Comparison of ENCODE assay signal across 11 cellular contexts in genomic region chr5:35938518-35939227, GRCh38. TPM values are rescaled to one million over a fixed set of nuclear protein-coding genes. Genes with fewer than 3 reads are reported as not detected.
A peak's percentile ranks its signal among the peaks of the same experiment; 100 is the strongest.
DNase-seq lines count a peak whose midpoint lies in the region; ATAC-seq and TF ChIP-seq lines count a peak whose summit lies in the region.
"Had no signal": no experiment of that assay in that cellular context is flagged by ENCODE, and none has a peak within 500 bp of the region (broad histone marks: within the 10 kb centered on the region; RNA-seq: fewer than 3 reads in every experiment).

Gene CAPSL, minus strand, starts transcription at chr5:35938622. Its CDS starts 17,502 bp downstream, at chr5:35921120.

- no peak within 1 kb of the TSS for H3K4me3 ChIP-seq in endodermal cell (ENCODE audit: low read length)
- H3K4me3 ChIP-seq: tibial nerve had no signal

- H3K9me3 Mint-ChIP-seq in endodermal cell (no peaks in the 10 kb centered on the region), neural crest cell (no peaks in the 10 kb centered on the region)
- no peaks in the 10 kb centered on the region for H3K9me3 Mint-ChIP-seq in activated CD4-positive, alpha-beta memory T cell treated with anti-CD3 and anti-CD28 coated beads for 36 hours

- CTCF ChIA-PET in activated CD4-positive, alpha-beta memory T cell treated with anti-CD3 and anti-CD28 coated beads for 36 hours (lab: Charles Lee) = interaction anchor here (0.6 to 1.2 kb wide), 2 partner anchors 13 to 995 kb away, joined by 4 to 7 read pairs; no protein-coding TSS in a partner anchor

- ATAC-seq in GM19397 (IDR thresholded peaks at IDR 0.05; ENCODE audit: unreplicated experiment) = no peak

- H3K4me1 Mint-ChIP-seq in endodermal cell = peaks cover 4% of the 10 kb centered on the region
- H3K4me1 Mint-ChIP-seq in neural crest cell = peaks cover 6% of the 10 kb centered on the region
- no peaks in the 10 kb centered on the region for H3K4me1 Mint-ChIP-seq in activated CD4-positive, alpha-beta memory T cell treated with anti-CD3 and anti-CD28 coated beads for 36 hours (ENCODE audit: low read depth)

- H3K4me3 Mint-ChIP-seq in endodermal cell = no peak within 1 kb of the TSS
- no peak within 1 kb of the TSS for H3K4me3 Mint-ChIP-seq in neural crest cell
- H3K4me3 Mint-ChIP-seq in activated CD4-positive, alpha-beta memory T cell treated with anti-CD3 and anti-CD28 coated beads for 36 hours = no peak within 1 kb of the TSS

- no peaks in the 10 kb centered on the region for H3K36me3 Mint-ChIP-seq in endodermal cell (ENCODE audit: low read depth)
- H3K36me3 Mint-ChIP-seq in neural crest cell (ENCODE audit: low read depth) = no peaks in the 10 kb centered on the region
- H3K36me3 Mint-ChIP-seq in activated CD4-positive, alpha-beta memory T cell treated with anti-CD3 and anti-CD28 coated beads for 36 hours = no peaks in the 10 kb centered on the region

- H3K36me3 ChIP-seq in endodermal cell (ENCODE audit: control insufficient read depth, insufficient read depth, low read length) = no peaks in the 10 kb centered on the region
- H3K36me3 ChIP-seq: tibial nerve had no signal

- TF ChIP-seq CTCF in endodermal cell (conservative IDR thresholded peaks at IDR 0.05) = no peak
- no peak for TF ChIP-seq CTCF in neural crest cell (conservative IDR thresholded peaks at IDR 0.05)

- peaks cover 30% of the 10 kb centered on the region for H3K27me3 ChIP-seq in endodermal cell (ENCODE audit: control insufficient read depth, insufficient read depth, low read length, poor library complexity, severe bottlenecking)
- H3K27me3 ChIP-seq: tibial nerve had no signal

- POLR2A ChIA-PET in activated CD4-positive, alpha-beta memory T cell treated with anti-CD3 and anti-CD28 coated beads for 36 hours (lab: Charles Lee) = no interaction called here

- H3K4me1 ChIP-seq in endodermal cell (ENCODE audit: control insufficient read depth, insufficient read depth, low read length) = no peaks in the 10 kb centered on the region

- no peak within 1 kb of the TSS for H3K27ac ChIP-seq in endodermal cell (ENCODE audit: low read depth, low read length)
- H3K27ac ChIP-seq: tibial nerve, VCaP had no signal

- H3K27me3 Mint-ChIP-seq in endodermal cell (ENCODE audit: insufficient read depth) (peaks cover 12% of the 10 kb centered on the region), neural crest cell (ENCODE audit: low read depth) (peaks cover 18% of the 10 kb centered on the region)
- peaks cover 15% of the 10 kb centered on the region for H3K27me3 Mint-ChIP-seq in activated CD4-positive, alpha-beta memory T cell treated with anti-CD3 and anti-CD28 coated beads for 36 hours

- no peak within 1 kb of the TSS for H3K9ac ChIP-seq in endodermal cell (ENCODE audit: extremely low read depth, low read length, poor library complexity, severe bottlenecking)

- H3K9me3 ChIP-seq in endodermal cell (ENCODE audit: control insufficient read depth, low read length) = no peaks in the 10 kb centered on the region
- H3K9me3 ChIP-seq: tibial nerve had no signal

- intact Hi-C loops in activated CD4-positive, alpha-beta memory T cell treated with anti-CD3 and anti-CD28 coated beads for 36 hours (cut with micrococcal nuclease) = no loop called here

- peak; percentile 45 for DNase-seq in ELF-1 (ENCODE audit: low read depth, low spot score)
- peak; percentile 34 for DNase-seq in NCI-H2107 treated with DMSO at 0.1 percent for 48 hours (lab: John Stamatoyannopoulos, UW; ENCODE audit: unreplicated experiment)
- peak; percentile 95 for DNase-seq in endodermal cell
- DNase-seq in neural crest cell (ENCODE audit: low read depth, low spot score) = peak; percentile 22
- no peak for DNase-seq in DMS114 treated with DMSO at 0.1 percent for 48 hours (lab: John Stamatoyannopoulos, UW; ENCODE audit: unreplicated experiment)
- no peak for DNase-seq in activated CD4-positive, alpha-beta memory T cell treated with anti-CD3 and anti-CD28 coated beads for 36 hours
- no peak for DNase-seq in activated CD8-positive, alpha-beta memory T cell treated with anti-CD3 and anti-CD28 coated beads for 24 hours

- H3K27ac Mint-ChIP-seq in endodermal cell (no peak within 1 kb of the TSS), neural crest cell (ENCODE audit: unreplicated experiment) (no peak within 1 kb of the TSS)
- no peak within 1 kb of the TSS for H3K27ac Mint-ChIP-seq in activated CD4-positive, alpha-beta memory T cell treated with anti-CD3 and anti-CD28 coated beads for 36 hours

- 53 to 75% methylated on average over 2 of the region's 2 CpGs for WGBS in endodermal cell (ENCODE audit: insufficient coverage in 1 of 2, insufficient read length in 1 of 2), 2 experiments

RNA-seq across cellular contexts. Expression of gene CAPSL, which starts in this region (rescaled TPM):
- total RNA-seq in endodermal cell (not detected), neural crest cell (not detected in 2 replicates)
- polyA plus RNA-seq in endodermal cell (2013, experiment 1 of 2) = not detected
- polyA plus RNA-seq in endodermal cell (2013, experiment 2 of 2) = not detected
- 1 to 10 TPM in 1 of 2 experiments, under 1 TPM in 1; 0.73 to 1.0 TPM for total RNA-seq in activated CD4-positive, alpha-beta memory T cell treated with anti-CD3 and anti-CD28 coated beads for 36 hours
- total RNA-seq: mononuclear cell, tibial nerve had no signal

Comparison
In these comparisons a context has a peak if more than half of its experiments do, and no peak if none do; other contexts are left out.
1. Peak in DNase-seq in endodermal cell; RNA of the gene not detected or under 1 TPM.
2. Peak in DNase-seq in neural crest cell; RNA of the gene not detected or under 1 TPM.
3. DNase-seq: peak in ELF-1 (single experiment) and NCI-H2107 treated with DMSO at 0.1 percent for 48 hours (single experiment); none in DMS114 treated with DMSO at 0.1 percent for 48 hours (single experiment), activated CD4-positive, alpha-beta memory T cell treated with anti-CD3 and anti-CD28 coated beads for 36 hours (single experiment) and activated CD8-positive, alpha-beta memory T cell treated with anti-CD3 and anti-CD28 coated beads for 24 hours (single experiment).